ENCODE assay signal across 8 cellular contexts in genomic region chr18:45839415-45840395, GRCh38. TPM values are rescaled to one million over a fixed set of nuclear protein-coding genes. Genes with fewer than 3 reads are reported as not detected.
A peak's percentile ranks its signal among the peaks of the same experiment; 100 is the strongest.
DNase-seq lines count a peak whose midpoint lies in the region; ATAC-seq and TF ChIP-seq lines count a peak whose summit lies in the region.

No MANE protein-coding gene starts in this region.

- no peaks in the 10 kb centered on the region for H3K4me1 ChIP-seq in mesendoderm (ENCODE audit: control insufficient read depth, low read depth, low read length)

- no peak overlapping the region for H3K23ac ChIP-seq in mesendoderm (ENCODE audit: low read length)

- no peak overlapping the region for H4K8ac ChIP-seq in mesendoderm (ENCODE audit: low read depth, low read length)

- no peak overlapping the region for H2BK15ac ChIP-seq in mesendoderm (replicated peaks; ENCODE audit: low read depth)

- WGBS in mesendoderm (ENCODE audit: extremely low coverage, insufficient coverage, low lambda C conversion rate), result no CpG with 5 or more reads among the region's 13 CpGs

- POLR2A ChIA-PET in HEK293T (lab: Yijun Ruan, JAX) (no interaction called here), RWPE1 (lab: Yijun Ruan, JAX; ENCODE audit: low non-redundant PET) (no interaction called here)

- no peak for ATAC-seq in GM21786 (IDR thresholded peaks at IDR 0.05; ENCODE audit: unreplicated experiment)

- no peak overlapping the region for H3K9ac ChIP-seq in mesendoderm (ENCODE audit: low read length)

- peak; percentile 57 for DNase-seq in DMS79 treated with DMSO at 0.1 percent for 48 hours (lab: John Stamatoyannopoulos, UW)
- DNase-seq in HEK293T (ENCODE audit: extremely low spot score), result peak; percentile 16
- peak; percentile 45 for DNase-seq in NOMO-1 treated with DMSO at 0.1 percent for 48 hours (lab: John Stamatoyannopoulos, UW; ENCODE audit: unreplicated experiment)
- DNase-seq in coronary artery (ENCODE audit: low spot score), result peak; percentile 71
- peak; percentile 80 for DNase-seq in mesendoderm
- DNase-seq in RWPE1 (ENCODE audit: low spot score), result no peak
- DNase-seq in COLO829 (ENCODE audit: low spot score), result no peak

- TF ChIP-seq CTCF in coronary artery (IDR thresholded peaks at IDR 0.05), result peak; percentile 21
- TF ChIP-seq CTCF in RWPE1 (conservative IDR thresholded peaks at IDR 0.05; ENCODE audit: low read depth), result no peak; the same call in 1 of the 2 replicates

- no peak overlapping the region for H3K4me3 ChIP-seq in coronary artery
- H3K4me3 ChIP-seq in mesendoderm (ENCODE audit: low read length), result no peak overlapping the region

- no peak overlapping the region for H2BK5ac ChIP-seq in mesendoderm (ENCODE audit: low read length)

- H3K27me3 ChIP-seq in mesendoderm (ENCODE audit: insufficient read depth, low read length, poor library complexity), result no peaks in the 10 kb centered on the region

- no peaks in the 10 kb centered on the region for H3K79me1 ChIP-seq in mesendoderm (ENCODE audit: low read length)

- H2AK5ac ChIP-seq in mesendoderm (ENCODE audit: low read length), result no peak overlapping the region

- no peaks in the 10 kb centered on the region for H3K36me3 ChIP-seq in mesendoderm (ENCODE audit: control insufficient read depth, insufficient read depth, low read length)

- H3K4me2 ChIP-seq in mesendoderm (ENCODE audit: low read length), result no peak overlapping the region

- H2BK120ac ChIP-seq in mesendoderm (ENCODE audit: low read depth, low read length), result no peak overlapping the region

- CTCF ChIA-PET in HEK293T (lab: Yijun Ruan, JAX), result interaction anchor here (0.6 kb wide), 1 partner anchor 234 kb away, joined by 3 read pairs; no protein-coding TSS in a partner anchor
- CTCF ChIA-PET in RWPE1 (lab: Yijun Ruan, JAX), result interaction anchor here (0.6 to 0.8 kb wide), 2 partner anchors 47 to 178 kb away, joined by 3 read pairs; no protein-coding TSS in a partner anchor

- no peak overlapping the region for H3K18ac ChIP-seq in mesendoderm (ENCODE audit: low read length)

- H3K56ac ChIP-seq in mesendoderm (ENCODE audit: low read length), result peak overlapping the region; percentile 47

- no peak overlapping the region for H3K4ac ChIP-seq in mesendoderm (ENCODE audit: low read depth, low read length)

- H3K79me2 ChIP-seq in mesendoderm (ENCODE audit: control insufficient read depth, insufficient read depth, low read length), result no peaks in the 10 kb centered on the region

- H3K27ac ChIP-seq in coronary artery (no peak overlapping the region), mesendoderm (ENCODE audit: low read depth, low read length) (no peak overlapping the region), RWPE1 (no peak overlapping the region; the same call in 1 of the 2 replicates)

- H4K5ac ChIP-seq in mesendoderm (ENCODE audit: low read length), result no peak overlapping the region

TF ChIP-seq in HEK293T, 16 proteins besides CTCF, POLR2A, EP300 and RAD21:
- no peak for TF ChIP-seq FOXA1 (IDR thresholded peaks at IDR 0.05)
- TF ChIP-seq LEF1 (IDR thresholded peaks at IDR 0.05; ENCODE audit: borderline replicate concordance), result no peak
- TF ChIP-seq TARDBP (IDR thresholded peaks at IDR 0.05), result no peak
- TF ChIP-seq FOXM1 (IDR thresholded peaks at IDR 0.05; ENCODE audit: borderline replicate concordance), result no peak
- TF ChIP-seq NFRKB (IDR thresholded peaks at IDR 0.05), result no peak
- TF ChIP-seq HDGF (IDR thresholded peaks at IDR 0.05; ENCODE audit: borderline replicate concordance), result no peak
- no peak for TF ChIP-seq PKNOX1 (IDR thresholded peaks at IDR 0.05)
- no peak for TF ChIP-seq CTBP1 (IDR thresholded peaks at IDR 0.05; ENCODE audit: borderline replicate concordance)
- TF ChIP-seq BHLHE40 (IDR thresholded peaks at IDR 0.05; ENCODE audit: borderline replicate concordance), result no peak

RNA-seq across cellular contexts. Expression of gene SIGLEC15, which starts 14.2 kb away (rescaled TPM):
- 0.17 TPM for polyA plus RNA-seq in mesendoderm (2013, experiment 1 of 2)
- polyA plus RNA-seq in mesendoderm (2013, experiment 2 of 2), result 0.21 TPM

Comparison
In these comparisons a context has a peak if more than half of its experiments do, and no peak if none do; other contexts are left out.
1. DNase-seq: peak in DMS79 treated with DMSO at 0.1 percent for 48 hours (single experiment), HEK293T (single experiment), NOMO-1 treated with DMSO at 0.1 percent for 48 hours (single experiment), coronary artery (single experiment) and mesendoderm (single experiment); none in RWPE1 (single experiment) and COLO829 (single experiment).